In the genomic region with DNA sequence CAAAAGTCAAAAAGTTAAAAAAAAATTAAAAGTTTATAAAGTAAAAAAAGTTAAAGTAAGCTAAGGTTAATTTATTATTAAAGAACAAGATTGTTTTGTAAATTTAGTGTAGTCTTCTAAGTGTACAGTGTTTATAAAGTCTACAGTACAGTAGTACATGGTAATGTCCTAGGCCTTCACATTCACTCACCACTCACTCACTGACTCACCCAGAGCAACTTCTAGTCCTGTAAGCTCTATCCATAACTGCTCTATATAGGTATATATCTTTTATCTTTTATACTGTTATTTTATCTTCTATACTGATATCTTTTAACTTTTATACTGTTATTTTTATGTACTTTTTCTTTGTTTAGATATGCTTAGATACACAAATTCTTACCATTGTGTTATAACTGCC, we compare ENCODE assay signal across 10 cellular contexts.
"Had no signal": no experiment of that assay in that cellular context is flagged by ENCODE, and none has a peak within 500 bp of the region (broad histone marks: within the 10 kb centered on the region; RNA-seq: fewer than 3 reads in every experiment).

No MANE protein-coding gene starts in this region.

- H3K4me3 ChIP-seq: GM23248, HAP-1, K562 had no signal

- H2AFZ ChIP-seq: GM23248 had no signal

- H3K9me3 Mint-ChIP-seq: HFFc6 had no signal

- FAIRE-seq: HepG2, K562 had no signal

- H3K9ac ChIP-seq: GM23248 had no signal

- DNase-seq: GM23248, GOT3, H7, HFFc6, KG1 had no signal

- H3K4me3 Mint-ChIP-seq: HFFc6 had no signal

- H3K9me3 ChIP-seq: HAP-1 had no signal

- ATAC-seq: HCT116, HepG2 had no signal

- H3K27ac ChIP-seq: GM23248, HL-60 had no signal
